ENCODE assay signal across 22 cellular contexts in genomic region chr4:48222491-48222890, GRCh38. TPM values are rescaled to one million over a fixed set of nuclear protein-coding genes. Genes with fewer than 3 reads are reported as not detected.
DNase-seq lines count a peak whose midpoint lies in the region; ATAC-seq, FAIRE-seq and TF ChIP-seq lines count a peak whose summit lies in the region.
"Had no signal": no experiment of that assay in that cellular context is flagged by ENCODE, and none has a peak within 500 bp of the region (broad histone marks: within the 10 kb centered on the region; RNA-seq: fewer than 3 reads in every experiment).

No MANE protein-coding gene starts in this region.

- no peaks in the 10 kb centered on the region for H3K4me1 ChIP-seq in Caco-2

- no peaks in the 10 kb centered on the region for H3K27me3 Mint-ChIP-seq in dendritic cell treated with granulocyte-macrophage colony-stimulating factor and Interleukin-4, amounts not matched to agents 40 ng/mL and 50 ng/mL, for 4 days
- H3K27me3 Mint-ChIP-seq in Caco-2 (ENCODE audit: insufficient read depth, unreplicated experiment) = no peaks in the 10 kb centered on the region
- H3K27me3 Mint-ChIP-seq: CD4-positive, alpha-beta memory T cell; IgD-negative memory B cell had no signal

- H3K27me3 ChIP-seq in Caco-2 (replicated peaks; ENCODE audit: control insufficient read depth, insufficient read depth, low read length) = no peaks in the 10 kb centered on the region

- H3K27ac Mint-ChIP-seq in dendritic cell treated with granulocyte-macrophage colony-stimulating factor and Interleukin-4, amounts not matched to agents 40 ng/mL and 50 ng/mL, for 4 days = peak overlapping the region; percentile 22
- H3K27ac Mint-ChIP-seq in Caco-2 (ENCODE audit: unreplicated experiment) = no peak overlapping the region
- H3K27ac Mint-ChIP-seq: CD4-positive, alpha-beta memory T cell; HFFc6 had no signal

- peaks cover 44% of the 10 kb centered on the region for H3K4me1 Mint-ChIP-seq in dendritic cell treated with granulocyte-macrophage colony-stimulating factor and Interleukin-4, amounts not matched to agents 40 ng/mL and 50 ng/mL, for 4 days (ENCODE audit: low read depth)
- no peaks in the 10 kb centered on the region for H3K4me1 Mint-ChIP-seq in Caco-2 (ENCODE audit: low read depth, unreplicated experiment)
- H3K4me1 Mint-ChIP-seq: CD4-positive, alpha-beta memory T cell had no signal

- H3K36me3 Mint-ChIP-seq in dendritic cell treated with granulocyte-macrophage colony-stimulating factor and Interleukin-4, amounts not matched to agents 40 ng/mL and 50 ng/mL, for 4 days (ENCODE audit: low read depth) = peaks cover 50% of the 10 kb centered on the region
- H3K36me3 Mint-ChIP-seq in Caco-2 (ENCODE audit: insufficient read depth, unreplicated experiment) = no peaks in the 10 kb centered on the region

- BruUV-seq in Caco-2 (replicated peaks; lab: Mats Ljungman, UMichigan) = no TSS peak

- no peak overlapping the region for H3K4me3 ChIP-seq in Caco-2 (ENCODE audit: low read depth, low read length)

- TF ChIP-seq CTCF in Caco-2 (IDR thresholded peaks at IDR 0.05; ENCODE audit: insufficient read depth in 1 of 2, low read depth in 1 of 2, low read length in 1 of 2, severe bottlenecking in 1 of 2, unreplicated experiment in 1 of 2) = no peak

- ATAC-seq in HG03520 (IDR thresholded peaks at IDR 0.05; ENCODE audit: unreplicated experiment) = no peak
- ATAC-seq: HCT116, HepG2 had no signal

- CTCF ChIA-PET in Caco-2 (lab: Charles Lee) = no interaction called here

- DNase-seq in GM18507 (ENCODE audit: extremely low spot score, insufficient read length, low read depth) (no peak), kidney glomerular epithelial cell (lab: John Stamatoyannopoulos, UW) (peak; percentile 54), urothelium cell line (ENCODE audit: low spot score) (no peak), Caco-2 (no peak), GM19240 (ENCODE audit: insufficient read length, low spot score) (no peak)
- no peak for DNase-seq in stimulated activated CD4-positive, alpha-beta T cell treated with anti-CD3 and anti-CD28 coated beads, Interleukin-2, amount 100 ng/mL, for 48 hours
- DNase-seq: AML-193; CD4-positive, alpha-beta memory T cell; DMS 273 treated with DMSO at 0.1 percent for 48 hours; GOT3; H7; HFFc6; KG1 had no signal

- no peak overlapping the region for H3K4me3 Mint-ChIP-seq in dendritic cell treated with granulocyte-macrophage colony-stimulating factor and Interleukin-4, amounts not matched to agents 40 ng/mL and 50 ng/mL, for 4 days
- no peak overlapping the region for H3K4me3 Mint-ChIP-seq in Caco-2 (ENCODE audit: unreplicated experiment)
- H3K4me3 Mint-ChIP-seq: CD14-positive monocyte; CD4-positive, alpha-beta memory T cell; HFFc6; IgD-negative memory B cell had no signal

- POLR2A ChIA-PET in Caco-2 (lab: Charles Lee) = no interaction called here

- H3K9me3 ChIP-seq in Caco-2 = no peaks in the 10 kb centered on the region

- H3K9me3 Mint-ChIP-seq in dendritic cell treated with granulocyte-macrophage colony-stimulating factor and Interleukin-4, amounts not matched to agents 40 ng/mL and 50 ng/mL, for 4 days = peaks cover 16% of the 10 kb centered on the region
- no peaks in the 10 kb centered on the region for H3K9me3 Mint-ChIP-seq in Caco-2 (ENCODE audit: unreplicated experiment)
- H3K9me3 Mint-ChIP-seq: CD4-positive, alpha-beta memory T cell; HFFc6; IgD-negative memory B cell had no signal

- FAIRE-seq in GM18507 (lab: Jason Lieb, UNC) (peak; percentile 12), urothelium cell line (lab: Jason Lieb, UNC) (peak; percentile 76)
- FAIRE-seq: A204.1, G401.6, GM12891, HepG2 had no signal

- no peaks in the 10 kb centered on the region for H3K36me3 ChIP-seq in Caco-2 (ENCODE audit: control insufficient read depth, insufficient read depth, low read length)

- intact Hi-C loops in dendritic cell treated with granulocyte-macrophage colony-stimulating factor and Interleukin-4, amounts not matched to agents 40 ng/mL and 50 ng/mL, for 4 days (cut with micrococcal nuclease) = no loop called here
- intact Hi-C loops in Caco-2 (cut with micrococcal nuclease; ENCODE audit: unreplicated experiment) = no loop called here

RNA-seq across cellular contexts. Expression of gene TEC, which starts 47.1 kb away (rescaled TPM):
- 2.0 and 2.2 TPM in 2 replicates for total RNA-seq in Caco-2 (2022)
